ENCODE assay signal across 28 cellular contexts in genomic region chrX:123236868-123237267, GRCh38. TPM values are rescaled to one million over a fixed set of nuclear protein-coding genes. Genes with fewer than 3 reads are reported as not detected.
"Had no signal": no experiment of that assay in that cellular context is flagged by ENCODE, and none has a peak within 500 bp of the region (broad histone marks: within the 10 kb centered on the region; RNA-seq: fewer than 3 reads in every experiment).

No MANE protein-coding gene starts in this region.

- H3K4me1 ChIP-seq: colonic mucosa, esophagus squamous epithelium, psoas muscle, stomach, upper lobe of right lung had no signal

- H3K27me3 ChIP-seq: colonic mucosa, esophagus squamous epithelium, stomach, tibial artery, upper lobe of right lung had no signal

- H3K4me3 ChIP-seq: colonic mucosa, esophagus squamous epithelium, psoas muscle, stomach, tibial artery, upper lobe of right lung had no signal

- ATAC-seq: activated CD4-positive, CD25-positive, alpha-beta regulatory T cell treated with anti-CD3 and anti-CD28 coated beads, Interleukin-2, amount 50 U/mL, for 24 hours; naive thymus-derived CD8-positive, alpha-beta T cell; psoas muscle; stimulated activated naive B cell treated with anti-CD40 and anti-IgM and Interleukin-4, amounts not matched to agents 10 μg/mL and 1 μg/mL and 100 μg/mL, for 72 hours; upper lobe of right lung had no signal

- H3K9me3 ChIP-seq: colonic mucosa, esophagus squamous epithelium, psoas muscle, stomach, tibial artery, upper lobe of right lung had no signal

- H3K27ac ChIP-seq: colonic mucosa, epithelial cell of prostate, esophagus squamous epithelium, parathyroid adenoma, psoas muscle, stomach, upper lobe of right lung, VCaP had no signal

- DNase-seq: activated CD4-positive, alpha-beta T cell treated with anti-CD3 and anti-CD28 coated beads for 48 hours; activated CD4-positive, alpha-beta T cell treated with anti-CD3 and anti-CD28 coated beads, Interleukin-2, amount 50 U/mL, for 48 hours; activated CD8-positive, alpha-beta memory T cell treated with anti-CD3 and anti-CD28 coated beads for 24 hours; activated effector memory CD4-positive, alpha-beta T cell treated with Interleukin-2 at 50 U/mL for 16 hours; activated naive CD4-positive, alpha-beta T cell treated with Interleukin-2 at 50 U/mL for 16 hours; anterior cingulate cortex; cerebellar nuclear complex; colonic mucosa; effector CD8-positive, alpha-beta T cell; esophagus squamous epithelium; left cardiac atrium; midbrain; naive thymus-derived CD8-positive, alpha-beta T cell; occipital lobe; psoas muscle; stimulated activated CD4-positive, alpha-beta T cell treated with anti-CD3 and anti-CD28 coated beads, Interleukin-15, amount 100 ng/mL, for 24 hours; stimulated activated CD4-positive, alpha-beta T cell treated with anti-CD3 and anti-CD28 coated beads, Interleukin-2, amount 100 ng/mL, for 24 hours; stimulated activated naive B cell treated with anti-CD40 and anti-IgM and Interleukin-4, amounts not matched to agents 10 μg/mL and 1 μg/mL and 100 μg/mL, for 72 hours; stomach; T-helper 1 cell; tibial artery; upper lobe of right lung had no signal

- H3K36me3 ChIP-seq: colonic mucosa, esophagus squamous epithelium, stomach, tibial artery, upper lobe of right lung had no signal

RNA-seq across cellular contexts. Expression of gene GRIA3, which starts 52.8 kb away (rescaled TPM):
- total RNA-seq: dermis microvascular lymphatic vessel endothelial cell; naive thymus-derived CD8-positive, alpha-beta T cell; upper lobe of right lung had no signal
- polyA plus RNA-seq: keratinocyte; naive thymus-derived CD8-positive, alpha-beta T cell had no signal
